In genomic region chr15:73273181-73274002, GRCh38 we compare ENCODE assay signal across 8 cellular contexts.
DNase-seq lines count a peak whose midpoint lies in the region; ATAC-seq and TF ChIP-seq lines count a peak whose summit lies in the region.

No MANE protein-coding gene starts in this region.

- DNase-seq in AG20443 (ENCODE audit: low spot score) (peak; percentile 83), NCI-H2081 treated with DMSO at 0.1 percent for 48 hours (lab: John Stamatoyannopoulos, UW) (peak; percentile 27), WTC11 (ENCODE audit: low spot score) (peak; percentile 66), dermis microvascular lymphatic vessel endothelial cell (ENCODE audit: low read depth in 2 of 2) (peak; percentile 55 to 59), lower lobe of right lung (no peak)
- DNase-seq in stimulated activated CD8-positive, alpha-beta memory T cell treated with anti-CD3 and anti-CD28 coated beads, Interleukin-12 subunit alpha, Interleukin-12 subunit beta, amount 100 ng/mL, for 4 hours (ENCODE audit: low read depth) = peak; percentile 0

- peaks cover 8% of the 10 kb centered on the region for H3K36me3 Mint-ChIP-seq in WTC11

- H3K4me3 ChIP-seq in lower lobe of right lung = no peak overlapping the region

- CTCF ChIA-PET in WTC11 (lab: Charles Lee) = interaction anchor here (0.5 to 8.1 kb wide), 29 partner anchors 8 to 552 kb away, joined by 3 to 55 read pairs (median 3); no protein-coding TSS in a partner anchor

- no peaks in the 10 kb centered on the region for H3K9me3 ChIP-seq in lower lobe of right lung

- intact Hi-C loops in lower lobe of right lung (cut with DNase I) = no loop called here

- H3K9me3 Mint-ChIP-seq in WTC11 = no peaks in the 10 kb centered on the region

- no peaks in the 10 kb centered on the region for H3K27me3 ChIP-seq in lower lobe of right lung (ENCODE audit: low read depth)

- H3K4me1 Mint-ChIP-seq in WTC11 = peaks cover 3% of the 10 kb centered on the region; the same call in 1 of the 2 replicates

- POLR2A ChIA-PET in WTC11 (lab: Charles Lee) = no interaction called here

- no peak overlapping the region for H3K4me3 Mint-ChIP-seq in WTC11

- peaks cover 47% of the 10 kb centered on the region for H3K36me3 ChIP-seq in lower lobe of right lung

- no peaks in the 10 kb centered on the region for H3K27me3 Mint-ChIP-seq in WTC11 (ENCODE audit: low read depth)

- no peak overlapping the region for H3K27ac Mint-ChIP-seq in WTC11

- H3K27ac ChIP-seq in lower lobe of right lung = no peak overlapping the region

- ATAC-seq in GM21528 (IDR thresholded peaks at IDR 0.05; ENCODE audit: low FRiP score, unreplicated experiment) = peak; percentile 63
- ATAC-seq in WTC11 = peak; percentile 97
- ATAC-seq in lower lobe of right lung = peak; percentile 70 to 71
- no peak for ATAC-seq in HG03095 (IDR thresholded peaks at IDR 0.05; ENCODE audit: unreplicated experiment)

- peak; percentile 44; the same call in 1 of the 2 replicates for TF ChIP-seq CTCF in WTC11 (IDR thresholded peaks at IDR 0.05)
- TF ChIP-seq CTCF in lower lobe of right lung (IDR thresholded peaks at IDR 0.05) = peak; percentile 78

- no peaks in the 10 kb centered on the region for H3K4me1 ChIP-seq in lower lobe of right lung

TF ChIP-seq in WTC11, 78 proteins besides CTCF, POLR2A, EP300 and RAD21:
- TF ChIP-seq IRF2 (CRISPR knock-in tag; IDR thresholded peaks at IDR 0.05; ENCODE audit: borderline replicate concordance, low read depth) (no peak), E2F4 (CRISPR knock-in tag; IDR thresholded peaks at IDR 0.05; ENCODE audit: borderline replicate concordance, low read depth) (no peak), ZNF423 (CRISPR knock-in tag; IDR thresholded peaks at IDR 0.05) (no peak)
TF ChIP-seq in WTC11: peak in this region for 0.
